ENCODE assay signal across 8 cellular contexts in genomic region chr14:64801800-64802199, GRCh38.
DNase-seq lines count a peak whose midpoint lies in the region; FAIRE-seq and TF ChIP-seq lines count a peak whose summit lies in the region.

No MANE protein-coding gene starts in this region.

- no peak overlapping the region for H3K9ac ChIP-seq in Loucy (ENCODE audit: low read depth, low read length, poor library complexity, severe bottlenecking)

- H3K4me3 Mint-ChIP-seq in progenitor cell of endocrine pancreas (ENCODE audit: low read depth): no peak overlapping the region

- H3K4me3 ChIP-seq in Loucy (ENCODE audit: low read length, poor library complexity, severe bottlenecking): no peak overlapping the region
- H3K4me3 ChIP-seq in choroid plexus epithelial cell (ENCODE audit: low read depth, low read length): no peak overlapping the region

- no peaks in the 10 kb centered on the region for H3K9me3 ChIP-seq in Loucy (ENCODE audit: insufficient read depth, low read depth, low read length)

- TF ChIP-seq CTCF in Loucy (conservative IDR thresholded peaks at IDR 0.05; ENCODE audit: low read length) (peak; percentile 75), choroid plexus epithelial cell (conservative IDR thresholded peaks at IDR 0.05; ENCODE audit: low read depth, low read length) (peak; percentile 72), progenitor cell of endocrine pancreas (IDR thresholded peaks at IDR 0.05; ENCODE audit: unreplicated experiment) (peak; percentile 54)

- peaks cover 3% of the 10 kb centered on the region for H3K4me1 ChIP-seq in Loucy (ENCODE audit: insufficient read depth, low read length, poor library complexity, severe bottlenecking)

- H3K27ac Mint-ChIP-seq in progenitor cell of endocrine pancreas: no peak overlapping the region

- no peaks in the 10 kb centered on the region for H3K9me2 ChIP-seq in Loucy (replicated peaks; ENCODE audit: low read depth, low read length)

- H3K36me3 ChIP-seq in Loucy (ENCODE audit: insufficient read depth, low read length): no peaks in the 10 kb centered on the region

- DNase-seq in NCI-H524 (lab: John Stamatoyannopoulos, UW) (peak; percentile 23 to 58), NCI-H524 treated with DMSO at 0.1 percent for 48 hours (lab: John Stamatoyannopoulos, UW) (no peak), choroid plexus epithelial cell (ENCODE audit: low read depth) (peak; percentile 45), progenitor cell of endocrine pancreas (ENCODE audit: low spot score, unreplicated experiment) (no peak), GOT3 (lab: John Stamatoyannopoulos, UW) (no peak), posterior vena cava (ENCODE audit: low spot score) (no peak), urothelium cell line (ENCODE audit: low spot score) (no peak)

- peaks cover 8% of the 10 kb centered on the region for H3K4me1 Mint-ChIP-seq in progenitor cell of endocrine pancreas (ENCODE audit: low read depth)

- no peaks in the 10 kb centered on the region for H3K36me3 Mint-ChIP-seq in progenitor cell of endocrine pancreas (ENCODE audit: insufficient read depth)

- H3K4me2 ChIP-seq in Loucy (ENCODE audit: low read depth, low read length, poor library complexity, severe bottlenecking): no peak overlapping the region

- H3K27me3 Mint-ChIP-seq in progenitor cell of endocrine pancreas: peaks cover 11% of the 10 kb centered on the region

- intact Hi-C loops in posterior vena cava (cut with DNase I): no loop called here

- H3F3A ChIP-seq in Loucy (ENCODE audit: low read depth): no peaks in the 10 kb centered on the region

- H3K27me3 ChIP-seq in Loucy (ENCODE audit: insufficient read depth, low read length, poor library complexity, severe bottlenecking): no peaks in the 10 kb centered on the region

- no peak overlapping the region for H2AFZ ChIP-seq in Loucy (ENCODE audit: low read length)

- H3K79me2 ChIP-seq in Loucy (ENCODE audit: insufficient read depth, low read length): no peaks in the 10 kb centered on the region

- no peaks in the 10 kb centered on the region for H4K20me1 ChIP-seq in Loucy (ENCODE audit: insufficient read depth, low read length, poor library complexity, severe bottlenecking)

- no peaks in the 10 kb centered on the region for H3K9me3 Mint-ChIP-seq in progenitor cell of endocrine pancreas (ENCODE audit: low read depth)

- FAIRE-seq in urothelium cell line (lab: Jason Lieb, UNC): no peak

Comparison
In these comparisons a context has a peak if more than half of its experiments do, and no peak if none do; other contexts are left out.
1. DNase-seq: peak in NCI-H524 (2 of 2) and choroid plexus epithelial cell (single experiment); none in NCI-H524 treated with DMSO at 0.1 percent for 48 hours (single experiment), progenitor cell of endocrine pancreas (single experiment), GOT3 (single experiment), posterior vena cava (single experiment) and urothelium cell line (single experiment).
2. Peak in every context shown above with its lines, with median percentiles within 50 percentile points of each other: CTCF ChIP-seq.